Comparison of ENCODE assay signal across 11 cellular contexts in genomic region chr19:38044267-38045111, GRCh38.
DNase-seq lines count a peak whose midpoint lies in the region; ATAC-seq, FAIRE-seq and TF ChIP-seq lines count a peak whose summit lies in the region.
"Had no signal": no experiment of that assay in that cellular context is flagged by ENCODE, and none has a peak within 500 bp of the region (broad histone marks: within the 10 kb centered on the region; RNA-seq: fewer than 3 reads in every experiment).

No MANE protein-coding gene starts in this region.

- H3K27me3 Mint-ChIP-seq in neural crest cell (ENCODE audit: low read depth), result no peaks in the 10 kb centered on the region

- no peak for FAIRE-seq in bronchial epithelial cell (lab: Jason Lieb, UNC)
- FAIRE-seq: keratinocyte had no signal

- peak overlapping the region; percentile 38 for H3K27ac Mint-ChIP-seq in neural crest cell (ENCODE audit: unreplicated experiment)

- H4K20me1 ChIP-seq in Karpas-422 (ENCODE audit: insufficient read depth, low read depth, low read length), result no peaks in the 10 kb centered on the region

- ATAC-seq in HG03457 (IDR thresholded peaks at IDR 0.05; ENCODE audit: unreplicated experiment) (no peak), GM19467 (IDR thresholded peaks at IDR 0.05; ENCODE audit: unreplicated experiment) (no peak)

- no peaks in the 10 kb centered on the region for H3K9me2 ChIP-seq in Karpas-422 (replicated peaks; ENCODE audit: insufficient read depth, low read length)

- peak; percentile 85 for DNase-seq in ELR (ENCODE audit: low read depth)
- DNase-seq in Karpas-422, result peak; percentile 70
- peak; percentile 20 for DNase-seq in bronchial epithelial cell (ENCODE audit: low read depth)
- DNase-seq in neural crest cell (ENCODE audit: low read depth, low spot score), result no peak
- DNase-seq in CD1c-positive myeloid dendritic cell (ENCODE audit: extremely low spot score), result no peak
- DNase-seq: activated T-cell treated with anti-CD3 and anti-CD28 coated beads, Interleukin-2, amount 50 U/mL, for 1 hour; NCI-H2171 had no signal

- no peak overlapping the region for H3K4me3 Mint-ChIP-seq in neural crest cell
- H3K4me3 Mint-ChIP-seq: T-helper 1 cell treated with Interleukin-12 subunit alpha and Interleukin-12 subunit beta and Interleukin-4 antibody, amounts not matched to agents 30 μg/mL and 1 μg/mL, for 36 hours had no signal

- H3K4me3 ChIP-seq in Karpas-422 (ENCODE audit: low read length) (no peak overlapping the region), bronchial epithelial cell (ENCODE audit: low read depth, low read length) (no peak overlapping the region)

- no peaks in the 10 kb centered on the region for H3K36me3 ChIP-seq in Karpas-422 (ENCODE audit: insufficient read depth, low read length)
- H3K36me3 ChIP-seq in bronchial epithelial cell (ENCODE audit: control insufficient read depth, insufficient read depth, low read length), result no peaks in the 10 kb centered on the region

- H3K79me2 ChIP-seq in Karpas-422 (ENCODE audit: low read length), result peaks cover 48% of the 10 kb centered on the region

- TF ChIP-seq CTCF in bronchial epithelial cell (IDR thresholded peaks at IDR 0.05; ENCODE audit: insufficient read depth, low read length, severe bottlenecking), result no peak
- no peak for TF ChIP-seq CTCF in neural crest cell (conservative IDR thresholded peaks at IDR 0.05)

- H3K27ac ChIP-seq in Karpas-422 (ENCODE audit: low read length), result peak overlapping the region; percentile 100

- no peak overlapping the region for H2AFZ ChIP-seq in Karpas-422 (ENCODE audit: low read length)

- peaks cover 37% of the 10 kb centered on the region for H3K4me1 Mint-ChIP-seq in neural crest cell

- H3K36me3 Mint-ChIP-seq in neural crest cell (ENCODE audit: low read depth), result peaks cover 4% of the 10 kb centered on the region

- H3K4me1 ChIP-seq in Karpas-422 (ENCODE audit: low read length), result peaks cover 76% of the 10 kb centered on the region

- no peaks in the 10 kb centered on the region for H3K27me3 ChIP-seq in Karpas-422 (ENCODE audit: low read length)
- H3K27me3 ChIP-seq in bronchial epithelial cell (ENCODE audit: control insufficient read depth, insufficient read depth, low read length), result no peaks in the 10 kb centered on the region

- no peaks in the 10 kb centered on the region for H3K9me3 Mint-ChIP-seq in neural crest cell
- H3K9me3 Mint-ChIP-seq: T-helper 1 cell treated with Interleukin-12 subunit alpha and Interleukin-12 subunit beta and Interleukin-4 antibody, amounts not matched to agents 30 μg/mL and 1 μg/mL, for 36 hours had no signal

- H3K9me3 ChIP-seq in Karpas-422 (ENCODE audit: low read length), result no peaks in the 10 kb centered on the region

- peak overlapping the region; percentile 80 for H3K4me2 ChIP-seq in Karpas-422 (ENCODE audit: low read depth, low read length, poor library complexity, severe bottlenecking)

- H3K9ac ChIP-seq in Karpas-422 (ENCODE audit: low read length), result peak overlapping the region; percentile 41

Comparison
In these comparisons a context has a peak if more than half of its experiments do, and no peak if none do; other contexts are left out.
1. DNase-seq: peak in ELR (single experiment), Karpas-422 (single experiment) and bronchial epithelial cell (single experiment); none in neural crest cell (single experiment) and CD1c-positive myeloid dendritic cell (single experiment).